1 cellular context compared by ENCODE assay signal in the genomic region with DNA sequence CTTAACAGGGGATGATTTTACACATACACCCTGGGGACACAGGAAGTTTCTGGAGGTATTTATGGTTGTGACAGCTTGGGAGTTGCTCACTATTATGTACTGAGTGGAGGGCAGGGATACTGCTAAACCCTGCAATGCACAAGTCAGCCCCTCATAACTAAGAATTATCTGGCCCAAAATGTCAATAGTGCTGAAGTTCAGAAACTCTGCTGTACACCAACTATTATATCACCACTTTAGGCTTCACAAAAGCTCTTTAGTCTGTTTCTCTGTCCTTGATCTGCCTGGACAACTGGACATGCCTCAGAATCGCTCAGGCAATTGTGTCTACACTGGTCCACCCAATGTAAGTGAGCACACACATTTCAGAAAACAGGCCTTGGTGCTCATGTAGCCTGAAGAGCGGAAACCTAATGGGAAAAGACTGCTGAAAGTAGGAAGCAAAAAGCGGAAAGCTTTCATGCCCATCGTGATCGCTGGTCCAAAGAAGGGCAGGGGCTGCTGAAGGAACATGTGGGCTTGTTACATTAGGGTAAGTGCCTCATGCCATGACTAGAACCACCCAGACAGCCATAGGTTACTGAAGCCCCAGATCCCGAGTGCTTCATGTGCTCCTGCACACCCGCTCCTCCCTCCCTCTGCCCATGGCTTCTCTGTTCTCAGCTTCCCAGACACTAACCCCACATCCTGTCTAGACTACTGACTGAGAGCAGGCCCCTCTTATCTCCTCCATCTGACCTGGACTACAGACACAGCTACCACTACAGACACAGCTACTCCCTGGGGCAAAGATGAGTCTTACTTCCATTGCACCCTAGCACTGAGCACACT.
A peak's percentile ranks its signal among the peaks of the same experiment; 100 is the strongest.
TF ChIP-seq lines count a peak whose summit lies in the region.

No MANE protein-coding gene starts in this region.

TF ChIP-seq in HepG2, 621 proteins besides CTCF, POLR2A, EP300 and RAD21 (continued from another document and continues in another):
- TF ChIP-seq, protein P1, sequence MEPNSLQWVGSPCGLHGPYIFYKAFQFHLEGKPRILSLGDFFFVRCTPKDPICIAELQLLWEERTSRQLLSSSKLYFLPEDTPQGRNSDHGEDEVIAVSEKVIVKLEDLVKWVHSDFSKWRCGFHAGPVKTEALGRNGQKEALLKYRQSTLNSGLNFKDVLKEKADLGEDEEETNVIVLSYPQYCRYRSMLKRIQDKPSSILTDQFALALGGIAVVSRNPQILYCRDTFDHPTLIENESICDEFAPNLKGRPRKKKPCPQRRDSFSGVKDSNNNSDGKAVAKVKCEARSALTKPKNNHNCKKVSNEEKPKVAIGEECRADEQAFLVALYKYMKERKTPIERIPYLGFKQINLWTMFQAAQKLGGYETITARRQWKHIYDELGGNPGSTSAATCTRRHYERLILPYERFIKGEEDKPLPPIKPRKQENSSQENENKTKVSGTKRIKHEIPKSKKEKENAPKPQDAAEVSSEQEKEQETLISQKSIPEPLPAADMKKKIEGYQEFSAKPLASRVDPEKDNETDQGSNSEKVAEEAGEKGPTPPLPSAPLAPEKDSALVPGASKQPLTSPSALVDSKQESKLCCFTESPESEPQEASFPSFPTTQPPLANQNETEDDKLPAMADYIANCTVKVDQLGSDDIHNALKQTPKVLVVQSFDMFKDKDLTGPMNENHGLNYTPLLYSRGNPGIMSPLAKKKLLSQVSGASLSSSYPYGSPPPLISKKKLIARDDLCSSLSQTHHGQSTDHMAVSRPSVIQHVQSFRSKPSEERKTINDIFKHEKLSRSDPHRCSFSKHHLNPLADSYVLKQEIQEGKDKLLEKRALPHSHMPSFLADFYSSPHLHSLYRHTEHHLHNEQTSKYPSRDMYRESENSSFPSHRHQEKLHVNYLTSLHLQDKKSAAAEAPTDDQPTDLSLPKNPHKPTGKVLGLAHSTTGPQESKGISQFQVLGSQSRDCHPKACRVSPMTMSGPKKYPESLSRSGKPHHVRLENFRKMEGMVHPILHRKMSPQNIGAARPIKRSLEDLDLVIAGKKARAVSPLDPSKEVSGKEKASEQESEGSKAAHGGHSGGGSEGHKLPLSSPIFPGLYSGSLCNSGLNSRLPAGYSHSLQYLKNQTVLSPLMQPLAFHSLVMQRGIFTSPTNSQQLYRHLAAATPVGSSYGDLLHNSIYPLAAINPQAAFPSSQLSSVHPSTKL (CRISPR knock-in tag; IDR thresholded peaks at IDR 0.05) = peak; percentile 47
- TF ChIP-seq ZNF225 (CRISPR knock-in tag; IDR thresholded peaks at IDR 0.05) (no peak), HNRNPH1 (optimal IDR thresholded peaks at IDR 0.05; ENCODE audit: low read depth, low read length) (no peak), SSRP1 (CRISPR knock-in tag; IDR thresholded peaks at IDR 0.05) (0 out of 2 replicates have a peak, but pooled peaks have one; percentile 62), YEATS2 (CRISPR knock-in tag; IDR thresholded peaks at IDR 0.05; ENCODE audit: borderline replicate concordance) (no peak), ZFP62 (CRISPR knock-in tag; IDR thresholded peaks at IDR 0.05) (no peak), ZNF17 (CRISPR knock-in tag; IDR thresholded peaks at IDR 0.05) (no peak), ZNF556 (CRISPR knock-in tag; IDR thresholded peaks at IDR 0.05; ENCODE audit: borderline replicate concordance) (no peak), ZNF501 (CRISPR knock-in tag; IDR thresholded peaks at IDR 0.05) (peak; percentile 65), NBN (conservative IDR thresholded peaks at IDR 0.05) (no peak), MED13 (CRISPR knock-in tag; IDR thresholded peaks at IDR 0.05) (no peak), ZNF354B (CRISPR knock-in tag; IDR thresholded peaks at IDR 0.05) (no peak), ZNF570 (CRISPR knock-in tag; IDR thresholded peaks at IDR 0.05; ENCODE audit: borderline replicate concordance) (no peak), DMAP1 (CRISPR knock-in tag; IDR thresholded peaks at IDR 0.05) (peak; percentile 56; the same call in 1 of the 2 replicates), ZNF431 (CRISPR knock-in tag; IDR thresholded peaks at IDR 0.05; ENCODE audit: borderline replicate concordance, low read depth) (peak; percentile 42; the same call in 1 of the 2 replicates), ZNF652 (CRISPR knock-in tag; IDR thresholded peaks at IDR 0.05; ENCODE audit: borderline replicate concordance, low read depth) (no peak), ZNF138 (CRISPR knock-in tag; IDR thresholded peaks at IDR 0.05; ENCODE audit: low read depth) (no peak), ZNF749 (CRISPR knock-in tag; IDR thresholded peaks at IDR 0.05; ENCODE audit: borderline replicate concordance) (no peak), KAT7 (CRISPR knock-in tag; IDR thresholded peaks at IDR 0.05; ENCODE audit: borderline replicate concordance) (no peak), ARID2 (CRISPR knock-in tag; IDR thresholded peaks at IDR 0.05; ENCODE audit: borderline replicate concordance) (0 out of 2 replicates have a peak, but pooled peaks have one; percentile 58), CENPX (CRISPR knock-in tag; IDR thresholded peaks at IDR 0.05) (no peak), MED1 (CRISPR knock-in tag; IDR thresholded peaks at IDR 0.05) (no peak; the same call in none of the 2 replicates), ZNF841 (CRISPR knock-in tag; IDR thresholded peaks at IDR 0.05; ENCODE audit: borderline replicate concordance) (no peak), TEAD3 (CRISPR knock-in tag; optimal IDR thresholded peaks at IDR 0.05; ENCODE audit: borderline replicate concordance) (peak; percentile 57)
- TF ChIP-seq, protein P2, sequence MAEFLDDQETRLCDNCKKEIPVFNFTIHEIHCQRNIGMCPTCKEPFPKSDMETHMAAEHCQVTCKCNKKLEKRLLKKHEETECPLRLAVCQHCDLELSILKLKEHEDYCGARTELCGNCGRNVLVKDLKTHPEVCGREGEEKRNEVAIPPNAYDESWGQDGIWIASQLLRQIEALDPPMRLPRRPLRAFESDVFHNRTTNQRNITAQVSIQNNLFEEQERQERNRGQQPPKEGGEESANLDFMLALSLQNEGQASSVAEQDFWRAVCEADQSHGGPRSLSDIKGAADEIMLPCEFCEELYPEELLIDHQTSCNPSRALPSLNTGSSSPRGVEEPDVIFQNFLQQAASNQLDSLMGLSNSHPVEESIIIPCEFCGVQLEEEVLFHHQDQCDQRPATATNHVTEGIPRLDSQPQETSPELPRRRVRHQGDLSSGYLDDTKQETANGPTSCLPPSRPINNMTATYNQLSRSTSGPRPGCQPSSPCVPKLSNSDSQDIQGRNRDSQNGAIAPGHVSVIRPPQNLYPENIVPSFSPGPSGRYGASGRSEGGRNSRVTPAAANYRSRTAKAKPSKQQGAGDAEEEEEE (CRISPR knock-in tag; IDR thresholded peaks at IDR 0.05; ENCODE audit: borderline replicate concordance) = no peak
- TF ChIP-seq, protein P3, sequence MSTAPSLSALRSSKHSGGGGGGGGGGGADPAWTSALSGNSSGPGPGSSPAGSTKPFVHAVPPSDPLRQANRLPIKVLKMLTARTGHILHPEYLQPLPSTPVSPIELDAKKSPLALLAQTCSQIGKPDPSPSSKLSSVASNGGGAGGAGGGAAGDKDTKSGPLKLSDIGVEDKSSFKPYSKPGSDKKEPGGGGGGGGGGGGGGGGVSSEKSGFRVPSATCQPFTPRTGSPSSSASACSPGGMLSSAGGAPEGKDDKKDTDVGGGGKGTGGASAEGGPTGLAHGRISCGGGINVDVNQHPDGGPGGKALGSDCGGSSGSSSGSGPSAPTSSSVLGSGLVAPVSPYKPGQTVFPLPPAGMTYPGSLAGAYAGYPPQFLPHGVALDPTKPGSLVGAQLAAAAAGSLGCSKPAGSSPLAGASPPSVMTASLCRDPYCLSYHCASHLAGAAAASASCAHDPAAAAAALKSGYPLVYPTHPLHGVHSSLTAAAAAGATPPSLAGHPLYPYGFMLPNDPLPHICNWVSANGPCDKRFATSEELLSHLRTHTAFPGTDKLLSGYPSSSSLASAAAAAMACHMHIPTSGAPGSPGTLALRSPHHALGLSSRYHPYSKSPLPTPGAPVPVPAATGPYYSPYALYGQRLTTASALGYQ (CRISPR knock-in tag; IDR thresholded peaks at IDR 0.05) = no peak
- TF ChIP-seq, protein P4, sequence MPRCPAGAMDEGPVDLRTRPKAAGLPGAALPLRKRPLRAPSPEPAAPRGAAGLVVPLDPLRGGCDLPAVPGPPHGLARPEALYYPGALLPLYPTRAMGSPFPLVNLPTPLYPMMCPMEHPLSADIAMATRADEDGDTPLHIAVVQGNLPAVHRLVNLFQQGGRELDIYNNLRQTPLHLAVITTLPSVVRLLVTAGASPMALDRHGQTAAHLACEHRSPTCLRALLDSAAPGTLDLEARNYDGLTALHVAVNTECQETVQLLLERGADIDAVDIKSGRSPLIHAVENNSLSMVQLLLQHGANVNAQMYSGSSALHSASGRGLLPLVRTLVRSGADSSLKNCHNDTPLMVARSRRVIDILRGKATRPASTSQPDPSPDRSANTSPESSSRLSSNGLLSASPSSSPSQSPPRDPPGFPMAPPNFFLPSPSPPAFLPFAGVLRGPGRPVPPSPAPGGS (CRISPR knock-in tag; IDR thresholded peaks at IDR 0.05) = no peak
- TF ChIP-seq, protein P5, sequence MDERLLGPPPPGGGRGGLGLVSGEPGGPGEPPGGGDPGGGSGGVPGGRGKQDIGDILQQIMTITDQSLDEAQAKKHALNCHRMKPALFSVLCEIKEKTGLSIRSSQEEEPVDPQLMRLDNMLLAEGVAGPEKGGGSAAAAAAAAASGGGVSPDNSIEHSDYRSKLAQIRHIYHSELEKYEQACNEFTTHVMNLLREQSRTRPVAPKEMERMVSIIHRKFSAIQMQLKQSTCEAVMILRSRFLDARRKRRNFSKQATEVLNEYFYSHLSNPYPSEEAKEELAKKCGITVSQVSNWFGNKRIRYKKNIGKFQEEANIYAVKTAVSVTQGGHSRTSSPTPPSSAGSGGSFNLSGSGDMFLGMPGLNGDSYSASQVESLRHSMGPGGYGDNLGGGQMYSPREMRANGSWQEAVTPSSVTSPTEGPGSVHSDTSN (CRISPR knock-in tag; IDR thresholded peaks at IDR 0.05) = no peak
- TF ChIP-seq, protein P6, sequence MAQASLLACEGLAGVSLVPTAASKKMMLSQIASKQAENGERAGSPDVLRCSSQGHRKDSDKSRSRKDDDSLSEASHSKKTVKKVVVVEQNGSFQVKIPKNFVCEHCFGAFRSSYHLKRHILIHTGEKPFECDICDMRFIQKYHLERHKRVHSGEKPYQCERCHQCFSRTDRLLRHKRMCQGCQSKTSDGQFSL (CRISPR knock-in tag; IDR thresholded peaks at IDR 0.05) = no peak
- TF ChIP-seq, protein P7, sequence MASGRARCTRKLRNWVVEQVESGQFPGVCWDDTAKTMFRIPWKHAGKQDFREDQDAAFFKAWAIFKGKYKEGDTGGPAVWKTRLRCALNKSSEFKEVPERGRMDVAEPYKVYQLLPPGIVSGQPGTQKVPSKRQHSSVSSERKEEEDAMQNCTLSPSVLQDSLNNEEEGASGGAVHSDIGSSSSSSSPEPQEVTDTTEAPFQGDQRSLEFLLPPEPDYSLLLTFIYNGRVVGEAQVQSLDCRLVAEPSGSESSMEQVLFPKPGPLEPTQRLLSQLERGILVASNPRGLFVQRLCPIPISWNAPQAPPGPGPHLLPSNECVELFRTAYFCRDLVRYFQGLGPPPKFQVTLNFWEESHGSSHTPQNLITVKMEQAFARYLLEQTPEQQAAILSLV (CRISPR knock-in tag; IDR thresholded peaks at IDR 0.05; ENCODE audit: borderline replicate concordance) = no peak
- TF ChIP-seq, protein P8, sequence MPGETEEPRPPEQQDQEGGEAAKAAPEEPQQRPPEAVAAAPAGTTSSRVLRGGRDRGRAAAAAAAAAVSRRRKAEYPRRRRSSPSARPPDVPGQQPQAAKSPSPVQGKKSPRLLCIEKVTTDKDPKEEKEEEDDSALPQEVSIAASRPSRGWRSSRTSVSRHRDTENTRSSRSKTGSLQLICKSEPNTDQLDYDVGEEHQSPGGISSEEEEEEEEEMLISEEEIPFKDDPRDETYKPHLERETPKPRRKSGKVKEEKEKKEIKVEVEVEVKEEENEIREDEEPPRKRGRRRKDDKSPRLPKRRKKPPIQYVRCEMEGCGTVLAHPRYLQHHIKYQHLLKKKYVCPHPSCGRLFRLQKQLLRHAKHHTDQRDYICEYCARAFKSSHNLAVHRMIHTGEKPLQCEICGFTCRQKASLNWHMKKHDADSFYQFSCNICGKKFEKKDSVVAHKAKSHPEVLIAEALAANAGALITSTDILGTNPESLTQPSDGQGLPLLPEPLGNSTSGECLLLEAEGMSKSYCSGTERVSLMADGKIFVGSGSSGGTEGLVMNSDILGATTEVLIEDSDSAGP (CRISPR knock-in tag; IDR thresholded peaks at IDR 0.05; ENCODE audit: borderline replicate concordance) = peak; percentile 28; the same call in 1 of the 2 replicates
- TF ChIP-seq, protein P9, sequence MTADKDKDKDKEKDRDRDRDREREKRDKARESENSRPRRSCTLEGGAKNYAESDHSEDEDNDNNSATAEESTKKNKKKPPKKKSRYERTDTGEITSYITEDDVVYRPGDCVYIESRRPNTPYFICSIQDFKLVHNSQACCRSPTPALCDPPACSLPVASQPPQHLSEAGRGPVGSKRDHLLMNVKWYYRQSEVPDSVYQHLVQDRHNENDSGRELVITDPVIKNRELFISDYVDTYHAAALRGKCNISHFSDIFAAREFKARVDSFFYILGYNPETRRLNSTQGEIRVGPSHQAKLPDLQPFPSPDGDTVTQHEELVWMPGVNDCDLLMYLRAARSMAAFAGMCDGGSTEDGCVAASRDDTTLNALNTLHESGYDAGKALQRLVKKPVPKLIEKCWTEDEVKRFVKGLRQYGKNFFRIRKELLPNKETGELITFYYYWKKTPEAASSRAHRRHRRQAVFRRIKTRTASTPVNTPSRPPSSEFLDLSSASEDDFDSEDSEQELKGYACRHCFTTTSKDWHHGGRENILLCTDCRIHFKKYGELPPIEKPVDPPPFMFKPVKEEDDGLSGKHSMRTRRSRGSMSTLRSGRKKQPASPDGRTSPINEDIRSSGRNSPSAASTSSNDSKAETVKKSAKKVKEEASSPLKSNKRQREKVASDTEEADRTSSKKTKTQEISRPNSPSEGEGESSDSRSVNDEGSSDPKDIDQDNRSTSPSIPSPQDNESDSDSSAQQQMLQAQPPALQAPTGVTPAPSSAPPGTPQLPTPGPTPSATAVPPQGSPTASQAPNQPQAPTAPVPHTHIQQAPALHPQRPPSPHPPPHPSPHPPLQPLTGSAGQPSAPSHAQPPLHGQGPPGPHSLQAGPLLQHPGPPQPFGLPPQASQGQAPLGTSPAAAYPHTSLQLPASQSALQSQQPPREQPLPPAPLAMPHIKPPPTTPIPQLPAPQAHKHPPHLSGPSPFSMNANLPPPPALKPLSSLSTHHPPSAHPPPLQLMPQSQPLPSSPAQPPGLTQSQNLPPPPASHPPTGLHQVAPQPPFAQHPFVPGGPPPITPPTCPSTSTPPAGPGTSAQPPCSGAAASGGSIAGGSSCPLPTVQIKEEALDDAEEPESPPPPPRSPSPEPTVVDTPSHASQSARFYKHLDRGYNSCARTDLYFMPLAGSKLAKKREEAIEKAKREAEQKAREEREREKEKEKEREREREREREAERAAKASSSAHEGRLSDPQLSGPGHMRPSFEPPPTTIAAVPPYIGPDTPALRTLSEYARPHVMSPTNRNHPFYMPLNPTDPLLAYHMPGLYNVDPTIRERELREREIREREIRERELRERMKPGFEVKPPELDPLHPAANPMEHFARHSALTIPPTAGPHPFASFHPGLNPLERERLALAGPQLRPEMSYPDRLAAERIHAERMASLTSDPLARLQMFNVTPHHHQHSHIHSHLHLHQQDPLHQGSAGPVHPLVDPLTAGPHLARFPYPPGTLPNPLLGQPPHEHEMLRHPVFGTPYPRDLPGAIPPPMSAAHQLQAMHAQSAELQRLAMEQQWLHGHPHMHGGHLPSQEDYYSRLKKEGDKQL (CRISPR knock-in tag; IDR thresholded peaks at IDR 0.05; ENCODE audit: low read depth) = no peak
- TF ChIP-seq, protein P10, sequence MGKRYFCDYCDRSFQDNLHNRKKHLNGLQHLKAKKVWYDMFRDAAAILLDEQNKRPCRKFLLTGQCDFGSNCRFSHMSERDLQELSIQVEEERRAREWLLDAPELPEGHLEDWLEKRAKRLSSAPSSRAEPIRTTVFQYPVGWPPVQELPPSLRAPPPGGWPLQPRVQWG (CRISPR knock-in tag; IDR thresholded peaks at IDR 0.05; ENCODE audit: borderline replicate concordance, low read depth) = no peak
